ENCODE assay signal across 23 cellular contexts in the genomic region with DNA sequence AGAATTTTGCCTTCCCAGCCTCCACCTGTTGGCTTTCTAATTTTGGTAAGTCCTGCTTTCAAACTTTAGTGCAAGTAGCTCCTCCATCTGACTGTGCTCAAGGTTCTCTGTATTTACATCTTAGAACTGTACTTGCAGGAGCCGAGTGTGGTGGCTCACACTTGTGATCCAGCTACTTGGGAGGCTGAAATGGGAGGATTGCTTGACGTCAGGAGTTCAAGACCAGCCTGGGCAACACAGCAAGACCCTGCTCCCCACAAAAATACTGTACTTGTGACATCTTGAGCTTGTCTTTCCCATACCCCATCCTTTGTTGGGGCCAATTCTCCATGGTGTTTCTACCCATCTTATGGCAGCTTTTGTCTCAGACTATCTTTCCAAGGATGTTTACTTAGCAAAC.
"Had no signal": no experiment of that assay in that cellular context is flagged by ENCODE, and none has a peak within 500 bp of the region (broad histone marks: within the 10 kb centered on the region; RNA-seq: fewer than 3 reads in every experiment).

No MANE protein-coding gene starts in this region.

- H3K4me1 Mint-ChIP-seq: stimulated activated memory B cell treated with anti-CD40 and anti-IgM and Interleukin-4, amounts not matched to agents 10 μg/mL and 1 μg/mL and 100 μg/mL, for 72 hours had no signal

- H3K4me3 Mint-ChIP-seq: dendritic cell treated with granulocyte-macrophage colony-stimulating factor and Interleukin-4, amounts not matched to agents 40 ng/mL and 50 ng/mL, for 4 days; effector memory CD8-positive, alpha-beta T cell; nephron; stimulated activated memory B cell treated with anti-CD40 and anti-IgM and Interleukin-4, amounts not matched to agents 10 μg/mL and 1 μg/mL and 100 μg/mL, for 72 hours; stimulated activated naive CD8-positive, alpha-beta T cell treated with anti-CD3 and anti-CD28 coated beads, Interleukin-15, Interleukin-2, amounts not matched to agents 100 ng/mL and 50 ng/mL, for 24 hours had no signal

- H3K9me3 Mint-ChIP-seq: dendritic cell treated with granulocyte-macrophage colony-stimulating factor and Interleukin-4, amounts not matched to agents 40 ng/mL and 50 ng/mL, for 4 days; effector memory CD8-positive, alpha-beta T cell; naive B cell; nephron; stimulated activated memory B cell treated with anti-CD40 and anti-IgM and Interleukin-4, amounts not matched to agents 10 μg/mL and 1 μg/mL and 100 μg/mL, for 72 hours; stimulated activated naive CD8-positive, alpha-beta T cell treated with anti-CD3 and anti-CD28 coated beads, Interleukin-15, Interleukin-2, amounts not matched to agents 100 ng/mL and 50 ng/mL, for 24 hours had no signal

- H3K4me1 ChIP-seq: pancreas had no signal

- DNase-seq: effector memory CD8-positive, alpha-beta T cell; foreskin melanocyte; kidney; left cardiac atrium; left ventricle myocardium inferior; mesenchymal stem cell; naive B cell; occipital lobe; pancreas; right cardiac atrium; spleen; stimulated activated CD4-positive, alpha-beta T cell treated with anti-CD3 and anti-CD28 coated beads, Interleukin-15, amount 100 ng/mL, for 24 hours; stimulated activated CD4-positive, alpha-beta T cell treated with anti-CD3 and anti-CD28 coated beads, Interleukin-1b, Interleukin-23, amount 100 ng/mL, for 48 hours; stimulated activated CD4-positive, alpha-beta T cell treated with anti-CD3 and anti-CD28 coated beads, Interleukin-4, amount 100 ng/mL, for 24 hours; testis had no signal

- H3K4me3 ChIP-seq: hepatocyte, left ventricle myocardium inferior, lung, pancreas, spleen, testis, tibial nerve had no signal

- H3K27me3 ChIP-seq: hepatocyte, pancreas, spleen, testis, tibial nerve had no signal

- H2AFZ ChIP-seq: hepatocyte had no signal

- H3K9me3 ChIP-seq: left ventricle myocardium inferior, pancreas, spleen, testis, tibial nerve had no signal

- ATAC-seq: effector memory CD8-positive, alpha-beta T cell; left cardiac atrium; pancreas; right cardiac atrium; stimulated activated memory B cell treated with anti-CD40 and anti-IgM and Interleukin-4, amounts not matched to agents 10 μg/mL and 1 μg/mL and 100 μg/mL, for 72 hours had no signal

- H3K27ac ChIP-seq: hepatocyte, left ventricle myocardium inferior, pancreas, spleen, testis, tibial nerve had no signal

- H3K27me3 Mint-ChIP-seq: dendritic cell treated with granulocyte-macrophage colony-stimulating factor and Interleukin-4, amounts not matched to agents 40 ng/mL and 50 ng/mL, for 4 days; effector memory CD8-positive, alpha-beta T cell; naive B cell; progenitor cell of endocrine pancreas; stimulated activated memory B cell treated with anti-CD40 and anti-IgM and Interleukin-4, amounts not matched to agents 10 μg/mL and 1 μg/mL and 100 μg/mL, for 72 hours; stimulated activated naive CD8-positive, alpha-beta T cell treated with anti-CD3 and anti-CD28 coated beads, Interleukin-15, Interleukin-2, amounts not matched to agents 100 ng/mL and 50 ng/mL, for 24 hours had no signal

- H3K4me2 ChIP-seq: hepatocyte had no signal

- H3K36me3 ChIP-seq: left ventricle myocardium inferior, pancreas, spleen, tibial nerve had no signal

- H3K27ac Mint-ChIP-seq: effector memory CD8-positive, alpha-beta T cell; naive B cell; nephron; progenitor cell of endocrine pancreas; stimulated activated memory B cell treated with anti-CD40 and anti-IgM and Interleukin-4, amounts not matched to agents 10 μg/mL and 1 μg/mL and 100 μg/mL, for 72 hours; stimulated activated naive CD8-positive, alpha-beta T cell treated with anti-CD3 and anti-CD28 coated beads, Interleukin-15, Interleukin-2, amounts not matched to agents 100 ng/mL and 50 ng/mL, for 24 hours had no signal

- H3K36me3 Mint-ChIP-seq: naive B cell had no signal
